1 cellular context compared by ENCODE assay signal in the genomic region with DNA sequence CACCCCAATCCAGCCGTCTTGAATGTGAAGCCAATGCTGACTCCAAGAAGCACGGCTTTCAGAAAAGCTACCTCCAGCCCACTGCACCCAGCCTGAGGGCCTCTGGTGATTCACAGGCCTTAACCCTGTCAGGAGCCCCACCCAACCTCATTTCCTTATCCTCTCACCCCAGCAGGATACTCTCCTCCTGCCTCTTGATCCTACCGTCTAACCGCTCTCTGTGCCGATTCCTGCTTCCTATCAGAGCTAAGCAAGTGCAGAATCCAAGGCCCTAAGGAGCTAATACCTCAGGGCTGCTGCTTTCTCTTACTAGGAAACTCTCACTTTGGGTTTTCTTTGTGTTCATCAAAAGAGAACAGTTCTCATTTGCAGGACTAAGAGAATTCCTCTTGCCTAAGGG.
TF ChIP-seq lines count a peak whose summit lies in the region.

No MANE protein-coding gene starts in this region.

TF ChIP-seq in H1, 55 proteins besides CTCF, POLR2A, EP300 and RAD21 (continued from another document):
- TF ChIP-seq, protein P1, sequence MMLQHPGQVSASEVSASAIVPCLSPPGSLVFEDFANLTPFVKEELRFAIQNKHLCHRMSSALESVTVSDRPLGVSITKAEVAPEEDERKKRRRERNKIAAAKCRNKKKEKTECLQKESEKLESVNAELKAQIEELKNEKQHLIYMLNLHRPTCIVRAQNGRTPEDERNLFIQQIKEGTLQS (IDR thresholded peaks at IDR 0.05; ENCODE audit: insufficient read depth, low read depth, low read length), result no peak
- TF ChIP-seq, protein P2, sequence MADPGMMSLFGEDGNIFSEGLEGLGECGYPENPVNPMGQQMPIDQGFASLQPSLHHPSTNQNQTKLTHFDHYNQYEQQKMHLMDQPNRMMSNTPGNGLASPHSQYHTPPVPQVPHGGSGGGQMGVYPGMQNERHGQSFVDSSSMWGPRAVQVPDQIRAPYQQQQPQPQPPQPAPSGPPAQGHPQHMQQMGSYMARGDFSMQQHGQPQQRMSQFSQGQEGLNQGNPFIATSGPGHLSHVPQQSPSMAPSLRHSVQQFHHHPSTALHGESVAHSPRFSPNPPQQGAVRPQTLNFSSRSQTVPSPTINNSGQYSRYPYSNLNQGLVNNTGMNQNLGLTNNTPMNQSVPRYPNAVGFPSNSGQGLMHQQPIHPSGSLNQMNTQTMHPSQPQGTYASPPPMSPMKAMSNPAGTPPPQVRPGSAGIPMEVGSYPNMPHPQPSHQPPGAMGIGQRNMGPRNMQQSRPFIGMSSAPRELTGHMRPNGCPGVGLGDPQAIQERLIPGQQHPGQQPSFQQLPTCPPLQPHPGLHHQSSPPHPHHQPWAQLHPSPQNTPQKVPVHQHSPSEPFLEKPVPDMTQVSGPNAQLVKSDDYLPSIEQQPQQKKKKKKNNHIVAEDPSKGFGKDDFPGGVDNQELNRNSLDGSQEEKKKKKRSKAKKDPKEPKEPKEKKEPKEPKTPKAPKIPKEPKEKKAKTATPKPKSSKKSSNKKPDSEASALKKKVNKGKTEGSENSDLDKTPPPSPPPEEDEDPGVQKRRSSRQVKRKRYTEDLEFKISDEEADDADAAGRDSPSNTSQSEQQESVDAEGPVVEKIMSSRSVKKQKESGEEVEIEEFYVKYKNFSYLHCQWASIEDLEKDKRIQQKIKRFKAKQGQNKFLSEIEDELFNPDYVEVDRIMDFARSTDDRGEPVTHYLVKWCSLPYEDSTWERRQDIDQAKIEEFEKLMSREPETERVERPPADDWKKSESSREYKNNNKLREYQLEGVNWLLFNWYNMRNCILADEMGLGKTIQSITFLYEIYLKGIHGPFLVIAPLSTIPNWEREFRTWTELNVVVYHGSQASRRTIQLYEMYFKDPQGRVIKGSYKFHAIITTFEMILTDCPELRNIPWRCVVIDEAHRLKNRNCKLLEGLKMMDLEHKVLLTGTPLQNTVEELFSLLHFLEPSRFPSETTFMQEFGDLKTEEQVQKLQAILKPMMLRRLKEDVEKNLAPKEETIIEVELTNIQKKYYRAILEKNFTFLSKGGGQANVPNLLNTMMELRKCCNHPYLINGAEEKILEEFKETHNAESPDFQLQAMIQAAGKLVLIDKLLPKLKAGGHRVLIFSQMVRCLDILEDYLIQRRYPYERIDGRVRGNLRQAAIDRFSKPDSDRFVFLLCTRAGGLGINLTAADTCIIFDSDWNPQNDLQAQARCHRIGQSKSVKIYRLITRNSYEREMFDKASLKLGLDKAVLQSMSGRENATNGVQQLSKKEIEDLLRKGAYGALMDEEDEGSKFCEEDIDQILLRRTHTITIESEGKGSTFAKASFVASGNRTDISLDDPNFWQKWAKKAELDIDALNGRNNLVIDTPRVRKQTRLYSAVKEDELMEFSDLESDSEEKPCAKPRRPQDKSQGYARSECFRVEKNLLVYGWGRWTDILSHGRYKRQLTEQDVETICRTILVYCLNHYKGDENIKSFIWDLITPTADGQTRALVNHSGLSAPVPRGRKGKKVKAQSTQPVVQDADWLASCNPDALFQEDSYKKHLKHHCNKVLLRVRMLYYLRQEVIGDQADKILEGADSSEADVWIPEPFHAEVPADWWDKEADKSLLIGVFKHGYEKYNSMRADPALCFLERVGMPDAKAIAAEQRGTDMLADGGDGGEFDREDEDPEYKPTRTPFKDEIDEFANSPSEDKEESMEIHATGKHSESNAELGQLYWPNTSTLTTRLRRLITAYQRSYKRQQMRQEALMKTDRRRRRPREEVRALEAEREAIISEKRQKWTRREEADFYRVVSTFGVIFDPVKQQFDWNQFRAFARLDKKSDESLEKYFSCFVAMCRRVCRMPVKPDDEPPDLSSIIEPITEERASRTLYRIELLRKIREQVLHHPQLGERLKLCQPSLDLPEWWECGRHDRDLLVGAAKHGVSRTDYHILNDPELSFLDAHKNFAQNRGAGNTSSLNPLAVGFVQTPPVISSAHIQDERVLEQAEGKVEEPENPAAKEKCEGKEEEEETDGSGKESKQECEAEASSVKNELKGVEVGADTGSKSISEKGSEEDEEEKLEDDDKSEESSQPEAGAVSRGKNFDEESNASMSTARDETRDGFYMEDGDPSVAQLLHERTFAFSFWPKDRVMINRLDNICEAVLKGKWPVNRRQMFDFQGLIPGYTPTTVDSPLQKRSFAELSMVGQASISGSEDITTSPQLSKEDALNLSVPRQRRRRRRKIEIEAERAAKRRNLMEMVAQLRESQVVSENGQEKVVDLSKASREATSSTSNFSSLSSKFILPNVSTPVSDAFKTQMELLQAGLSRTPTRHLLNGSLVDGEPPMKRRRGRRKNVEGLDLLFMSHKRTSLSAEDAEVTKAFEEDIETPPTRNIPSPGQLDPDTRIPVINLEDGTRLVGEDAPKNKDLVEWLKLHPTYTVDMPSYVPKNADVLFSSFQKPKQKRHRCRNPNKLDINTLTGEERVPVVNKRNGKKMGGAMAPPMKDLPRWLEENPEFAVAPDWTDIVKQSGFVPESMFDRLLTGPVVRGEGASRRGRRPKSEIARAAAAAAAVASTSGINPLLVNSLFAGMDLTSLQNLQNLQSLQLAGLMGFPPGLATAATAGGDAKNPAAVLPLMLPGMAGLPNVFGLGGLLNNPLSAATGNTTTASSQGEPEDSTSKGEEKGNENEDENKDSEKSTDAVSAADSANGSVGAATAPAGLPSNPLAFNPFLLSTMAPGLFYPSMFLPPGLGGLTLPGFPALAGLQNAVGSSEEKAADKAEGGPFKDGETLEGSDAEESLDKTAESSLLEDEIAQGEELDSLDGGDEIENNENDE (IDR thresholded peaks at IDR 0.05; ENCODE audit: insufficient replicate concordance, low read length), result no peak
- TF ChIP-seq RBBP5 (IDR thresholded peaks at IDR 0.05; ENCODE audit: borderline replicate concordance, low read depth, low read length) (no peak), CBX5 (IDR thresholded peaks at IDR 0.05; ENCODE audit: low read depth, low read length) (no peak), MAFK (IDR thresholded peaks at IDR 0.05; ENCODE audit: low read depth, low read length) (no peak), KDM5A (IDR thresholded peaks at IDR 0.05; ENCODE audit: low read length) (no peak), CREB1 (IDR thresholded peaks at IDR 0.05) (no peak), SRF (IDR thresholded peaks at IDR 0.05; ENCODE audit: low read depth, low read length) (no peak), BCL11A (IDR thresholded peaks at IDR 0.05; ENCODE audit: low read depth in 2 of 2, low read length in 2 of 2) (no peak), CTBP2 (IDR thresholded peaks at IDR 0.05; ENCODE audit: borderline replicate concordance, insufficient read depth, insufficient read length, low read length) (no peak), SP4 (IDR thresholded peaks at IDR 0.05; ENCODE audit: low read length) (no peak), TAF7 (optimal IDR thresholded peaks at IDR 0.05; ENCODE audit: borderline replicate concordance, low read depth, low read length) (no peak), YY1 (IDR thresholded peaks at IDR 0.05; ENCODE audit: low read depth, low read length) (no peak), TCF12 (IDR thresholded peaks at IDR 0.05; ENCODE audit: low read depth, low read length) (no peak), NRF1 (IDR thresholded peaks at IDR 0.05; ENCODE audit: low read depth, low read length) (no peak)
